ENCODE assay signal across 1 cellular context in the genomic region with DNA sequence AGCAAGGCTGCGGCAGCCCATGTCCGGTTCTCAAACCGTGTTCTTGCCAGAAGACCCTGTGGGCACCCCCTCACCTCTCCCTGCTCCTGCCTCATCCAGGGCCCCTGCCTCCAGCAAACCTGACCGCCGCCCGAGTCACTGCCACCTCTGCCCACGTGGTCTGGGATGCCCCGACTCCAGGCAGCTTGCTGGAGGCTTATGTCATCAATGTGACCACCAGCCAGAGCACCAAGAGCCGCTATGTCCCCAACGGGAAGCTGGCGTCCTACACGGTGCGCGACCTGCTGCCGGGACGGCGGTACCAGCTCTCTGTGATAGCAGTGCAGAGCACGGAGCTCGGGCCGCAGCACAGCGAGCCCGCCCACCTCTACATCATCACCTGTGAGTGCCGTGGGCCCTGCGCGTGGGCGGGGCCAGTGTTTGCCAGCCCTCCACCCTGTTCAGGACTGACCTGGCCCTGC.
TF ChIP-seq lines count a peak whose summit lies in the region.

No MANE protein-coding gene starts in this region.

TF ChIP-seq in HepG2, 621 proteins besides CTCF, POLR2A, EP300 and RAD21:
- no peak for TF ChIP-seq SP4 (CRISPR knock-in tag; IDR thresholded peaks at IDR 0.05)
- TF ChIP-seq ZBTB33 (CRISPR knock-in tag; IDR thresholded peaks at IDR 0.05), result peak; percentile 50; the same call in 1 of the 2 replicates
- TF ChIP-seq ZNF891 (CRISPR knock-in tag; IDR thresholded peaks at IDR 0.05), result no peak
- no peak for TF ChIP-seq NR2F2 (IDR thresholded peaks at IDR 0.05; ENCODE audit: borderline replicate concordance, low read depth)
